5 cellular contexts compared by ENCODE assay signal in the genomic region with DNA sequence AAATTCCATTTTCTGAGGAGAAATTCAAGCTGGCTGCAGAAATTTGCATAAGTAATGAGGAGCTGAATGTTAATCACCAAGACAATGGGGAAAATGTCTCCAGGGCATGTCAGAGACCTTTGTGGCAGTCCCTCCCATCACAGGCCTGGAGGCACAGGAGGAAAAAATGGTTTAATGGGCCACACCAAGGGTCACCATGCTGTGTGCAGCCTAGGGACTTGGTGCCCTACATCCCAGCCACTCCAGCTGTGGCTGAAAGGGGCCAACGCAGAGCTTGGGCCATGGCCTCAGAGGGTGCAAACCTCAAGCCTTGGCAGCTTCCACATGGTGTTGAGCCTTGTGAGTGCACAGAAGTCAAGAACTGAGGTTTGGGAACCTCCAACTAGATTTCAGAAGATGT.
DNase-seq lines count a peak whose midpoint lies in the region; ATAC-seq, FAIRE-seq and TF ChIP-seq lines count a peak whose summit lies in the region.
"Not testable (repeated sequence)": the region's sequence is repeated elsewhere in the genome, so short reads cannot be mapped to it uniquely, and the experiment has no call there.

No MANE protein-coding gene starts in this region.

- H3K36me3 Mint-ChIP-seq in Caco-2 (ENCODE audit: insufficient read depth, unreplicated experiment) (peaks cover 30% of the 10 kb centered on the region), endodermal cell (ENCODE audit: low read depth) (peaks cover 12% of the 10 kb centered on the region)

- not testable (repeated sequence) for DNase-seq in A549 (ENCODE audit: low read depth in 1 of 2, low spot score in 1 of 2); Caco-2; endodermal cell; HepG2 (ENCODE audit: low spot score)

- BruUV-seq in Caco-2 (replicated peaks; lab: Mats Ljungman, UMichigan); HepG2 (replicated peaks; lab: Mats Ljungman, UMichigan): not testable (repeated sequence)

- peaks cover 40% of the 10 kb centered on the region for H3K4me1 ChIP-seq in A549
- H3K4me1 ChIP-seq in Caco-2, result peaks cover 45% of the 10 kb centered on the region
- H3K4me1 ChIP-seq in HEK293 (ENCODE audit: control insufficient read depth, insufficient read depth, low read length); endodermal cell (ENCODE audit: control insufficient read depth, insufficient read depth, low read length): not testable (repeated sequence)
- H3K4me1 ChIP-seq in HepG2 (ENCODE audit: insufficient read depth, low read length), result peaks cover 86% of the 10 kb centered on the region

- H3K4me3 ChIP-seq in A549; Caco-2 (ENCODE audit: low read depth, low read length); HEK293 (ENCODE audit: low read depth, low read length); HepG2 (replicated peaks in 1 of 3; ENCODE audit: insufficient read depth in 1 of 3, low read depth in 2 of 3, low read length in 3 of 3): not testable (repeated sequence)
- peak overlapping the region; percentile 10 for H3K4me3 ChIP-seq in endodermal cell (ENCODE audit: low read length)

- H3K4me3 Mint-ChIP-seq in Caco-2 (ENCODE audit: unreplicated experiment); endodermal cell: not testable (repeated sequence)

- TF ChIP-seq RAD21 in A549 (conservative IDR thresholded peaks at IDR 0.05 in 1 of 2, IDR thresholded peaks at IDR 0.05 in 1 of 2); HepG2 (CRISPR knock-in tag; IDR thresholded peaks at IDR 0.05): not testable (repeated sequence)

- not testable (repeated sequence) for H4K20me1 ChIP-seq in HepG2 (ENCODE audit: insufficient read depth, low read length)

- not testable (repeated sequence) for H3K36me3 ChIP-seq in Caco-2 (ENCODE audit: control insufficient read depth, insufficient read depth, low read length); HEK293 (ENCODE audit: control insufficient read depth in 2 of 2, insufficient read depth in 1 of 2, low read length in 2 of 2); endodermal cell (ENCODE audit: control insufficient read depth, insufficient read depth, low read length); HepG2 (replicated peaks in 1 of 2; ENCODE audit: control insufficient read depth in 1 of 2, insufficient read depth in 2 of 2, low read length in 2 of 2)

- not testable (repeated sequence) for ATAC-seq in A549, HepG2

- H3K27ac ChIP-seq in A549 (peak overlapping the region in 1 of 2 experiments; percentile 36; a peak in 3 of 6 replicates), HepG2 (ENCODE audit: extremely low read length, insufficient read depth, low read length) (peak overlapping the region; percentile 95)
- H3K27ac ChIP-seq in HEK293 (ENCODE audit: extremely low read depth, low read depth, low read length); endodermal cell (ENCODE audit: low read depth, low read length): not testable (repeated sequence)

- H2AFZ ChIP-seq in HepG2 (ENCODE audit: low read length), result not testable (repeated sequence)

- not testable (repeated sequence) for TF ChIP-seq CTCF in A549 (IDR thresholded peaks at IDR 0.05); Caco-2 (IDR thresholded peaks at IDR 0.05; ENCODE audit: insufficient read depth in 1 of 2, low read depth in 1 of 2, low read length in 1 of 2, severe bottlenecking in 1 of 2, unreplicated experiment in 1 of 2); HEK293 (tag by site-specific recombination; IDR thresholded peaks at IDR 0.05); endodermal cell (conservative IDR thresholded peaks at IDR 0.05); HepG2 (CRISPR knock-in tag; IDR thresholded peaks at IDR 0.05)

- CTCF ChIA-PET in A549 (lab: Yijun Ruan, JAX); Caco-2 (lab: Charles Lee); HEK293 (lab: Yijun Ruan, JAX); HepG2 (lab: Yijun Ruan, JAX; ENCODE audit: low intra/inter-chr PET ratio, low total read pairs): not testable (repeated sequence)

- intact Hi-C loops in Caco-2 (cut with micrococcal nuclease; ENCODE audit: unreplicated experiment), result loop anchor here (10.0 kb wide), 1 partner anchor 252 kb away; no protein-coding TSS in a partner anchor
- intact Hi-C loops in HepG2 (cut with micrococcal nuclease; ENCODE audit: unreplicated experiment), result loop anchor here (10.0 kb wide), 3 partner anchors 172 to 1752 kb away; a partner anchor contains a TSS

- H3K9me3 ChIP-seq in A549, result peaks cover 45% of the 10 kb centered on the region
- H3K9me3 ChIP-seq in Caco-2, result peaks cover 47% of the 10 kb centered on the region
- not testable (repeated sequence) for H3K9me3 ChIP-seq in HEK293 (ENCODE audit: control insufficient read depth, insufficient read depth, low read depth, low read length)
- peaks cover 28% of the 10 kb centered on the region for H3K9me3 ChIP-seq in endodermal cell (ENCODE audit: control insufficient read depth, low read length)
- peaks cover 33% of the 10 kb centered on the region for H3K9me3 ChIP-seq in HepG2 (ENCODE audit: low read length)

- 44% methylated on average over 1 of the region's 1 CpG for WGBS in A549 (ENCODE audit: missing lambda C conversion rate)
- WGBS in endodermal cell (ENCODE audit: insufficient coverage in 1 of 2, insufficient read length in 1 of 2), 2 experiments, result 83% methylated on average over 1 of the region's 1 CpG
- WGBS in HepG2 (ENCODE audit: low lambda C conversion rate), result 100% methylated on average over 1 of the region's 1 CpG

- H3K27me3 Mint-ChIP-seq in Caco-2 (ENCODE audit: insufficient read depth, unreplicated experiment); endodermal cell (ENCODE audit: insufficient read depth): not testable (repeated sequence)

- TF ChIP-seq EP300 in A549 (IDR thresholded peaks at IDR 0.05); HepG2 (IDR thresholded peaks at IDR 0.05; ENCODE audit: low read depth in 2 of 2, low read length in 2 of 2); HepG2 (CRISPR knock-in tag; IDR thresholded peaks at IDR 0.05; ENCODE audit: borderline replicate concordance): not testable (repeated sequence)

- H3K9me3 Mint-ChIP-seq in Caco-2 (ENCODE audit: unreplicated experiment) (peaks cover 60% of the 10 kb centered on the region), endodermal cell (peaks cover 45% of the 10 kb centered on the region)

- H3K27me3 ChIP-seq in Caco-2 (replicated peaks; ENCODE audit: control insufficient read depth, insufficient read depth, low read length); endodermal cell (ENCODE audit: control insufficient read depth, insufficient read depth, low read length, poor library complexity, severe bottlenecking); HepG2 (ENCODE audit: control insufficient read depth in 1 of 2, insufficient read depth in 2 of 2, low read length in 2 of 2): not testable (repeated sequence)

- in situ Hi-C loops in HepG2 (cut with HindIII; ENCODE audit: extremely low pct_ligation_motif_present, low pct_unique_long_range_greater_than_20kb), result not testable (repeated sequence)

- H3K9ac ChIP-seq in endodermal cell (ENCODE audit: extremely low read depth, low read length, poor library complexity, severe bottlenecking); HepG2 (ENCODE audit: insufficient read depth, low read depth, low read length): not testable (repeated sequence)

- H3K4me1 Mint-ChIP-seq in Caco-2 (ENCODE audit: low read depth, unreplicated experiment), result peaks cover 33% of the 10 kb centered on the region
- H3K4me1 Mint-ChIP-seq in endodermal cell, result not testable (repeated sequence)

- not testable (repeated sequence) for H3K79me2 ChIP-seq in HepG2 (ENCODE audit: insufficient read depth, low read length)

- FAIRE-seq in A549 (lab: Jason Lieb, UNC); HepG2 (lab: Jason Lieb, UNC): not testable (repeated sequence)

- H3K4me2 ChIP-seq in A549; HepG2 (ENCODE audit: low read depth, low read length): not testable (repeated sequence)

- POLR2A ChIA-PET in A549 (lab: Yijun Ruan, JAX); Caco-2 (lab: Charles Lee); HEK293 (lab: Yijun Ruan, JAX); HepG2 (lab: Yijun Ruan, JAX): not testable (repeated sequence)

- H3K27ac Mint-ChIP-seq in Caco-2 (ENCODE audit: unreplicated experiment), result peak overlapping the region; percentile 55
- H3K27ac Mint-ChIP-seq in endodermal cell, result not testable (repeated sequence)

- TF ChIP-seq POLR2A in A549 (IDR thresholded peaks at IDR 0.05; ENCODE audit: low read length); HepG2 (IDR thresholded peaks at IDR 0.05; ENCODE audit: insufficient read depth in 1 of 2, low read depth in 2 of 2, low read length in 2 of 2): not testable (repeated sequence)

TF ChIP-seq in A549, 52 proteins besides CTCF, POLR2A, EP300 and RAD21:
- peak; percentile 99 for TF ChIP-seq ZFP36 (IDR thresholded peaks at IDR 0.05; ENCODE audit: borderline replicate concordance, partially characterized antibody)
TF ChIP-seq in A549: peak in this region for 1; not testable (repeated sequence) for 51.

TF ChIP-seq in HEK293, 187 proteins besides CTCF, POLR2A, EP300 and RAD21:
- TF ChIP-seq ZNF585B (tag by site-specific recombination; IDR thresholded peaks at IDR 0.05) (peak; percentile 87), SETDB1 (IDR thresholded peaks at IDR 0.05; ENCODE audit: insufficient read length, low read length) (peak; percentile 75), TRIM28 (IDR thresholded peaks at IDR 0.05; ENCODE audit: borderline replicate concordance, low read length) (peak; percentile 40; the same call in 1 of the 2 replicates)
TF ChIP-seq in HEK293: peak in this region for 3; not testable (repeated sequence) for 184.

TF ChIP-seq in HepG2, 621 proteins besides CTCF, POLR2A, EP300 and RAD21 (continues in another document):
- TF ChIP-seq, protein P1, sequence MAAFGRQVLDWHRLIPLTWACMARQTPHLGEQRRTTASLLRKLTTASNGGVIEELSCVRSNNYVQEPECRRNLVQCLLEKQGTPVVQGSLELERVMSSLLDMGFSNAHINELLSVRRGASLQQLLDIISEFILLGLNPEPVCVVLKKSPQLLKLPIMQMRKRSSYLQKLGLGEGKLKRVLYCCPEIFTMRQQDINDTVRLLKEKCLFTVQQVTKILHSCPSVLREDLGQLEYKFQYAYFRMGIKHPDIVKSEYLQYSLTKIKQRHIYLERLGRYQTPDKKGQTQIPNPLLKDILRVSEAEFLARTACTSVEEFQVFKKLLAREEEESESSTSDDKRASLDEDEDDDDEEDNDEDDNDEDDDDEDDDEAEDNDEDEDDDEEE (CRISPR knock-in tag; IDR thresholded peaks at IDR 0.05), result 0 out of 2 replicates have a peak, but pooled peaks have one; percentile 50
- TF ChIP-seq TOPORS (CRISPR knock-in tag; IDR thresholded peaks at IDR 0.05), result peak; percentile 80
